ENCODE assay signal across 24 cellular contexts in the genomic region with DNA sequence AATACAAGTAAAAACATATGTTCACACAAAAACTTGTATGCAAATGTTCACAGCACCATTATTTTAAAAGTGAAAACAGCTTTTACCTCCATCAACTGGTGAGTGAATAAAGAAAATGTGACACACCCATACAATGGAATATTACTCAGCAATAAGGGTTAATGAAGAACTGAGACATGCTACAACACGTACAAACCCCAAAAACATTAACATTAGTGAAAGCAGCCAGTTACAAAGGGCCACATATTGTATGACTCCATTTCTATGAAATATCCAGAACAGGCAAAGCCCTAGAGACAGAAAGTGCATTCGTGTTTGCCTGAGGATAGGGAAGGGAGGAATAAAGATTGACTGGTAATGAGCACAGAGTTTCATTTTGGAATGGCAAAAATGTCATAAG. TPM values are rescaled to one million over a fixed set of nuclear protein-coding genes. Genes with fewer than 3 reads are reported as not detected.
DNase-seq lines count a peak whose midpoint lies in the region; ATAC-seq and TF ChIP-seq lines count a peak whose summit lies in the region.
"Had no signal": no experiment of that assay in that cellular context is flagged by ENCODE, and none has a peak within 500 bp of the region (broad histone marks: within the 10 kb centered on the region; RNA-seq: fewer than 3 reads in every experiment).

No MANE protein-coding gene starts in this region.

- H3K27me3 ChIP-seq in mammary epithelial cell (ENCODE audit: insufficient read depth, low read length) (no peaks in the 10 kb centered on the region), foreskin keratinocyte (no peaks in the 10 kb centered on the region)
- H3K27me3 ChIP-seq: BE2C, BLaER1 had no signal

- no peaks in the 10 kb centered on the region for H4K20me1 ChIP-seq in mammary epithelial cell (ENCODE audit: insufficient read depth, low read length)
- H4K20me1 ChIP-seq: BLaER1 had no signal

- TF ChIP-seq CTCF in mammary epithelial cell (conservative IDR thresholded peaks at IDR 0.05 in 1 of 2, IDR thresholded peaks at IDR 0.05 in 1 of 2; ENCODE audit: extremely low read depth in 1 of 2, insufficient read depth in 1 of 2, low read depth in 1 of 2, low read length in 2 of 2) (no peak), MCF 10A (IDR thresholded peaks at IDR 0.05; ENCODE audit: unreplicated experiment) (no peak), epithelial cell of esophagus (IDR thresholded peaks at IDR 0.05; ENCODE audit: insufficient read depth, low read depth, low read length, missing control alignments) (no peak), foreskin keratinocyte (conservative IDR thresholded peaks at IDR 0.05) (no peak), HFFc6 (IDR thresholded peaks at IDR 0.05) (no peak)

- 83% methylated on average over 2 of the region's 2 CpGs for WGBS in mammary epithelial cell (ENCODE audit: low coverage, missing lambda C conversion rate)

- no peaks in the 10 kb centered on the region for H3K36me3 Mint-ChIP-seq in MCF 10A (ENCODE audit: insufficient read depth, unreplicated experiment)
- peaks cover 27% of the 10 kb centered on the region for H3K36me3 Mint-ChIP-seq in HFFc6 (ENCODE audit: low read depth)

- no peak overlapping the region for H3K27ac Mint-ChIP-seq in MCF 10A (ENCODE audit: low read depth, unreplicated experiment)
- no peak overlapping the region for H3K27ac Mint-ChIP-seq in HFFc6
- H3K27ac Mint-ChIP-seq: CD14-positive monocyte; CD4-positive, CD25-positive, alpha-beta regulatory T cell; CD8-positive, alpha-beta memory T cell had no signal

- DNase-seq in mammary epithelial cell (peak; percentile 50), MCF 10A (ENCODE audit: unreplicated experiment) (no peak), epithelial cell of esophagus (ENCODE audit: low read depth) (peak; percentile 59), foreskin keratinocyte (peak; percentile 28 to 66), SHP77 (lab: John Stamatoyannopoulos, UW) (no peak), HFFc6 (no peak)
- DNase-seq: 8988T; ACHN; BE2C; C1 segment of cervical spinal cord; CD4-positive, alpha-beta memory T cell; CD4-positive, CD25-positive, alpha-beta regulatory T cell; CD8-positive, alpha-beta memory T cell; COR-L47; DMS 273 treated with DMSO at 0.1 percent for 48 hours; DMS153; DMS53; DMS79; DND-41; EL; GDM1 had no signal

- H3K9me3 ChIP-seq in mammary epithelial cell (replicated peaks; ENCODE audit: insufficient read depth, low read length) = peaks cover 8% of the 10 kb centered on the region
- H3K9me3 ChIP-seq: BE2C had no signal

- ATAC-seq in foreskin keratinocyte = peak; percentile 74
- ATAC-seq: GM12878 had no signal

- intact Hi-C loops in mammary epithelial cell (cut with micrococcal nuclease) = no loop called here
- intact Hi-C loops in MCF 10A (cut with micrococcal nuclease) = no loop called here

- no peak overlapping the region for H2AFZ ChIP-seq in mammary epithelial cell (ENCODE audit: low read depth, low read length)

- H3K36me3 ChIP-seq in mammary epithelial cell (ENCODE audit: insufficient read depth, low read length) = no peaks in the 10 kb centered on the region

- no peak overlapping the region for H3K9ac ChIP-seq in mammary epithelial cell (ENCODE audit: insufficient read depth, low read length)
- H3K9ac ChIP-seq: BLaER1 had no signal

- in situ Hi-C loops in mammary epithelial cell (cut with MboI; ENCODE audit: low sequenced_read_pairs in 2 of 2) = no loop called here

- no peaks in the 10 kb centered on the region for H3K79me2 ChIP-seq in mammary epithelial cell (ENCODE audit: insufficient read depth, low read length)

- CTCF ChIA-PET in mammary epithelial cell (lab: Charles Lee; ENCODE audit: low non-redundant PET) = no interaction called here
- CTCF ChIA-PET in MCF 10A (lab: Yijun Ruan, JAX) = no interaction called here

- no peak overlapping the region for H3K4me3 Mint-ChIP-seq in MCF 10A (ENCODE audit: unreplicated experiment)
- no peak overlapping the region for H3K4me3 Mint-ChIP-seq in HFFc6
- H3K4me3 Mint-ChIP-seq: CD14-positive monocyte; CD4-positive, alpha-beta memory T cell; CD4-positive, CD25-positive, alpha-beta regulatory T cell had no signal

- dilution Hi-C loops in mammary epithelial cell (cut with HindIII; ENCODE audit: low sequenced_read_pairs) = no loop called here

- H3K4me1 ChIP-seq in mammary epithelial cell (ENCODE audit: insufficient read depth, low read length) = peaks cover 7% of the 10 kb centered on the region
- H3K4me1 ChIP-seq in foreskin keratinocyte = no peaks in the 10 kb centered on the region
- H3K4me1 ChIP-seq: BE2C, BLaER1 had no signal

- peak overlapping the region; percentile 16 for H3K4me2 ChIP-seq in mammary epithelial cell (ENCODE audit: insufficient read depth, low read depth, low read length)
- H3K4me2 ChIP-seq: BLaER1 had no signal

- POLR2A ChIA-PET in MCF 10A (lab: Yijun Ruan, JAX) = no interaction called here

- H3K4me1 Mint-ChIP-seq in MCF 10A (ENCODE audit: insufficient read depth, unreplicated experiment) (no peaks in the 10 kb centered on the region), HFFc6 (ENCODE audit: low read depth) (no peaks in the 10 kb centered on the region)
- H3K4me1 Mint-ChIP-seq: CD14-positive monocyte had no signal

- no peak overlapping the region for H3K27ac ChIP-seq in mammary epithelial cell (ENCODE audit: insufficient read depth, low read depth, low read length)
- H3K27ac ChIP-seq in foreskin keratinocyte = no peak overlapping the region
- H3K27ac ChIP-seq: BLaER1 had no signal

- H3K4me3 ChIP-seq in mammary epithelial cell (replicated peaks in 1 of 3; ENCODE audit: insufficient read depth in 1 of 3, low read depth in 2 of 3, low read length in 3 of 3) (no peak overlapping the region), epithelial cell of esophagus (ENCODE audit: low read length) (no peak overlapping the region)
- H3K4me3 ChIP-seq: BLaER1, GM12878 had no signal

- H3K9me3 Mint-ChIP-seq in MCF 10A (ENCODE audit: unreplicated experiment) (peaks cover 8% of the 10 kb centered on the region), HFFc6 (peaks cover 11% of the 10 kb centered on the region)

- H3K27me3 Mint-ChIP-seq in MCF 10A (ENCODE audit: insufficient read depth, unreplicated experiment) (no peaks in the 10 kb centered on the region), HFFc6 (ENCODE audit: insufficient read depth) (no peaks in the 10 kb centered on the region; the same call in 1 of the 2 replicates)
- H3K27me3 Mint-ChIP-seq: CD4-positive, alpha-beta memory T cell; CD4-positive, CD25-positive, alpha-beta regulatory T cell; CD8-positive, alpha-beta memory T cell had no signal

- BruUV-seq in mammary epithelial cell (replicated peaks; lab: Mats Ljungman, UMichigan) = no TSS peak
- BruUV-seq in MCF 10A (replicated peaks; lab: Mats Ljungman, UMichigan) = no TSS peak

RNA-seq across cellular contexts. Expression of a gene that starts 21.6 kb away (rescaled TPM):
- 10 to 100 TPM in 1 of 2 donors, 1 to 10 TPM in 1; 6.5 to 10.5 TPM for total RNA-seq in mammary epithelial cell
- 2.8 TPM for polyA plus RNA-seq in mammary epithelial cell
- 2.5 TPM for polyA minus RNA-seq in mammary epithelial cell
- 4.8 and 5.1 TPM in 2 replicates for total RNA-seq in MCF 10A (2022)
- 2.2 and 2.4 TPM in 2 replicates for total RNA-seq in foreskin keratinocyte
- 1.2 and 1.6 TPM in 2 replicates for polyA plus RNA-seq in foreskin keratinocyte
- total RNA-seq in HFFc6 (2021; fragmentation: NEBNext Ultra II Directional; extraction: Animal tissue kit (Norgen Biotek cat#: 25700)) = 1 to 10 TPM; 3.1 to 5.5 (median 3.8) TPM

Comparison
In these comparisons a context has a peak if more than half of its experiments do, and no peak if none do; other contexts are left out.
1. DNase-seq: peak in mammary epithelial cell (single experiment), epithelial cell of esophagus (single experiment) and foreskin keratinocyte (2 of 2); none in MCF 10A (single experiment), SHP77 (0 of 2) and HFFc6 (single experiment).